In the genomic region with DNA sequence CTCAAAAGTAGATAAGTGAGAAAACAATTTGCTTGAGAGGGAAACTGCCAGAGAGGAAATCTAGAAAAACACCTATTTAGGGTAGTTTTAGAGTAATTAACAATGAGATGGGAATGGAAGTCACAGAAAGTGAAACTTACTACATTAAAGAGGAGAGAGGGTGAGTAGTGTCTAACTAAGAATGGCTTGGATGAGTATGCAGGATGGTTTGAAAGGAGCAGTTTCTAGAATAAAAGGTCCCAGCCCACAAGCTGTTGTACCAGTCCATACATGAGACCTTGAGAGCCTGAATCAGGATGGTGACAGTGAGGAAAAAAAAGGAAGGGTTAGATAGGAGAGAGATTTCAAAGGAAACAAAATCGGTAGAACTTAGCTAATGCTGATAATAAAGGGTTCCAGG, we compare ENCODE assay signal across 9 cellular contexts. TPM values are rescaled to one million over a fixed set of nuclear protein-coding genes. Genes with fewer than 3 reads are reported as not detected.
DNase-seq lines count a peak whose midpoint lies in the region; ATAC-seq and TF ChIP-seq lines count a peak whose summit lies in the region.
"Had no signal": no experiment of that assay in that cellular context is flagged by ENCODE, and none has a peak within 500 bp of the region (broad histone marks: within the 10 kb centered on the region; RNA-seq: fewer than 3 reads in every experiment).

No MANE protein-coding gene starts in this region.

- H4K20me1 ChIP-seq in Loucy (ENCODE audit: insufficient read depth, low read length, poor library complexity, severe bottlenecking) (peaks cover 37% of the 10 kb centered on the region), mammary epithelial cell (ENCODE audit: insufficient read depth, low read length) (no peaks in the 10 kb centered on the region)

- H3K4me3 ChIP-seq in CD8-positive, alpha-beta memory T cell (ENCODE audit: low read length), result no peak overlapping the region
- H3K4me3 ChIP-seq in Loucy (ENCODE audit: low read length, poor library complexity, severe bottlenecking), result peak overlapping the region; percentile 95
- H3K4me3 ChIP-seq in mammary epithelial cell (replicated peaks in 1 of 3; ENCODE audit: insufficient read depth in 1 of 3, low read depth in 2 of 3, low read length in 3 of 3), result peak overlapping the region in 2 of 3 experiments; percentile 72 to 82

- H3K79me2 ChIP-seq in Loucy (ENCODE audit: insufficient read depth, low read length) (peaks cover 63% of the 10 kb centered on the region), mammary epithelial cell (ENCODE audit: insufficient read depth, low read length) (peaks cover 57% of the 10 kb centered on the region)

- intact Hi-C loops in mammary epithelial cell (cut with micrococcal nuclease), result loop anchor here (5.0 to 10.0 kb wide), 4 partner anchors 115 to 395 kb away; a partner anchor contains a TSS

- H2AFZ ChIP-seq in Loucy (ENCODE audit: low read length) (no peak overlapping the region), mammary epithelial cell (ENCODE audit: low read depth, low read length) (no peak overlapping the region)

- POLR2A ChIA-PET in CD8-positive, alpha-beta memory T cell (lab: Charles Lee), result interaction anchor here (1.1 kb wide), 1 partner anchor 383 kb away, joined by 3 read pairs; a partner anchor contains a TSS

- peak overlapping the region; percentile 80 for H3K4me2 ChIP-seq in Loucy (ENCODE audit: low read depth, low read length, poor library complexity, severe bottlenecking)
- peak overlapping the region; percentile 74 for H3K4me2 ChIP-seq in mammary epithelial cell (ENCODE audit: insufficient read depth, low read depth, low read length)

- peaks cover 0 to 53% (median 11%) of the 10 kb centered on the region in 3 donors for H3K36me3 Mint-ChIP-seq in CD8-positive, alpha-beta memory T cell
- peaks cover 51% of the 10 kb centered on the region for H3K36me3 Mint-ChIP-seq in natural killer cell treated with Interleukin-12 subunit alpha and Interleukin-12 subunit beta and Interleukin-15 and Interleukin-18, amount 100 ng/mL, for 72 hours

- dilution Hi-C loops in mammary epithelial cell (cut with HindIII; ENCODE audit: low sequenced_read_pairs), result no loop called here

- peak overlapping the region; percentile 92 to 100 (median 97) for H3K4me3 Mint-ChIP-seq in CD8-positive, alpha-beta memory T cell
- H3K4me3 Mint-ChIP-seq in natural killer cell treated with Interleukin-12 subunit alpha and Interleukin-12 subunit beta and Interleukin-15 and Interleukin-18, amount 100 ng/mL, for 72 hours, result peak overlapping the region; percentile 99

- no peaks in the 10 kb centered on the region for H3K27me3 ChIP-seq in CD8-positive, alpha-beta memory T cell (ENCODE audit: insufficient read depth, low read length, poor library complexity, severe bottlenecking)
- H3K27me3 ChIP-seq in Loucy (ENCODE audit: insufficient read depth, low read length, poor library complexity, severe bottlenecking) (no peaks in the 10 kb centered on the region), mammary epithelial cell (ENCODE audit: insufficient read depth, low read length) (no peaks in the 10 kb centered on the region)

- H3F3A ChIP-seq in Loucy (ENCODE audit: low read depth), result no peaks in the 10 kb centered on the region

- H3K27ac ChIP-seq in CD8-positive, alpha-beta memory T cell (ENCODE audit: low read depth, low read length), result peak overlapping the region; percentile 99
- peak overlapping the region; percentile 87 for H3K27ac ChIP-seq in mammary epithelial cell (ENCODE audit: insufficient read depth, low read depth, low read length)

- in situ Hi-C loops in mammary epithelial cell (cut with MboI; ENCODE audit: low sequenced_read_pairs in 2 of 2), result loop anchor here (5.0 to 10.0 kb wide), 3 partner anchors 158 to 392 kb away; no protein-coding TSS in a partner anchor

- H3K9me3 ChIP-seq in CD8-positive, alpha-beta memory T cell (ENCODE audit: low read length), result no peaks in the 10 kb centered on the region
- H3K9me3 ChIP-seq in Loucy (ENCODE audit: insufficient read depth, low read depth, low read length) (no peaks in the 10 kb centered on the region), mammary epithelial cell (replicated peaks; ENCODE audit: insufficient read depth, low read length) (no peaks in the 10 kb centered on the region)

- CTCF ChIA-PET in CD8-positive, alpha-beta memory T cell (lab: Charles Lee), result interaction anchor here (1.0 to 2.2 kb wide), 3 partner anchors 9 to 384 kb away, joined by 3 to 8 read pairs (median 3); a partner anchor contains a TSS
- CTCF ChIA-PET in mammary epithelial cell (lab: Charles Lee; ENCODE audit: low non-redundant PET), result no interaction called here

- H3K9me2 ChIP-seq in Loucy (replicated peaks; ENCODE audit: low read depth, low read length), result no peaks in the 10 kb centered on the region

- no peak for DNase-seq in CD8-positive, alpha-beta memory T cell
- no peak for DNase-seq in mammary epithelial cell
- DNase-seq in natural killer cell treated with Interleukin-12 subunit alpha and Interleukin-12 subunit beta and Interleukin-15 and Interleukin-18, amount 100 ng/mL, for 72 hours (ENCODE audit: low spot score), result no peak
- DNase-seq in mucosa of gallbladder (ENCODE audit: low spot score), result no peak
- no peak for DNase-seq in NCI-H2029 treated with DMSO at 0.1 percent for 48 hours (lab: John Stamatoyannopoulos, UW)
- DNase-seq in NCI-H748 (lab: John Stamatoyannopoulos, UW; ENCODE audit: unreplicated experiment), result no peak
- DNase-seq: MV-4-11 had no signal

- no peaks in the 10 kb centered on the region for H3K27me3 Mint-ChIP-seq in CD8-positive, alpha-beta memory T cell
- no peaks in the 10 kb centered on the region for H3K27me3 Mint-ChIP-seq in natural killer cell treated with Interleukin-12 subunit alpha and Interleukin-12 subunit beta and Interleukin-15 and Interleukin-18, amount 100 ng/mL, for 72 hours

- peaks cover 17% of the 10 kb centered on the region for H3K4me1 ChIP-seq in CD8-positive, alpha-beta memory T cell (ENCODE audit: insufficient read depth, low read length)
- H3K4me1 ChIP-seq in Loucy (ENCODE audit: insufficient read depth, low read length, poor library complexity, severe bottlenecking), result peaks cover 47% of the 10 kb centered on the region
- H3K4me1 ChIP-seq in mammary epithelial cell (ENCODE audit: insufficient read depth, low read length), result no peaks in the 10 kb centered on the region

- H3K27ac Mint-ChIP-seq in CD8-positive, alpha-beta memory T cell, result peak overlapping the region; percentile 95 to 99 (median 98)
- peak overlapping the region; percentile 98 to 99 for H3K27ac Mint-ChIP-seq in natural killer cell treated with Interleukin-12 subunit alpha and Interleukin-12 subunit beta and Interleukin-15 and Interleukin-18, amount 100 ng/mL, for 72 hours

- H3K9me3 Mint-ChIP-seq in CD8-positive, alpha-beta memory T cell, result no peaks in the 10 kb centered on the region
- H3K9me3 Mint-ChIP-seq in natural killer cell treated with Interleukin-12 subunit alpha and Interleukin-12 subunit beta and Interleukin-15 and Interleukin-18, amount 100 ng/mL, for 72 hours, result no peaks in the 10 kb centered on the region

- TF ChIP-seq CTCF in Loucy (conservative IDR thresholded peaks at IDR 0.05; ENCODE audit: low read length), result no peak
- TF ChIP-seq CTCF in mammary epithelial cell (conservative IDR thresholded peaks at IDR 0.05 in 1 of 2, IDR thresholded peaks at IDR 0.05 in 1 of 2; ENCODE audit: extremely low read depth in 1 of 2, insufficient read depth in 1 of 2, low read depth in 1 of 2, low read length in 2 of 2), result no peak

- no TSS peak for BruUV-seq in mammary epithelial cell (replicated peaks; lab: Mats Ljungman, UMichigan)

- H3K9ac ChIP-seq in Loucy (ENCODE audit: low read depth, low read length, poor library complexity, severe bottlenecking) (peak overlapping the region; percentile 88), mammary epithelial cell (ENCODE audit: insufficient read depth, low read length) (peak overlapping the region; percentile 84)

- WGBS in mammary epithelial cell (ENCODE audit: low coverage, missing lambda C conversion rate), result 64% methylated on average over 1 of the region's 1 CpG

- peaks cover 37 to 58% (median 56%) of the 10 kb centered on the region in 3 donors for H3K4me1 Mint-ChIP-seq in CD8-positive, alpha-beta memory T cell
- peaks cover 39 to 51% of the 10 kb centered on the region in 2 donors for H3K4me1 Mint-ChIP-seq in natural killer cell treated with Interleukin-12 subunit alpha and Interleukin-12 subunit beta and Interleukin-15 and Interleukin-18, amount 100 ng/mL, for 72 hours (ENCODE audit: low read depth in 2 of 2)

- peaks cover 12% of the 10 kb centered on the region for H3K36me3 ChIP-seq in CD8-positive, alpha-beta memory T cell (ENCODE audit: insufficient read depth, low read length)
- peaks cover 18% of the 10 kb centered on the region for H3K36me3 ChIP-seq in Loucy (ENCODE audit: insufficient read depth, low read length)
- peaks cover 17% of the 10 kb centered on the region for H3K36me3 ChIP-seq in mammary epithelial cell (ENCODE audit: insufficient read depth, low read length)

- peak in 1 of 2 donors; percentile 46 for ATAC-seq in natural killer cell treated with Interleukin-12 subunit alpha and Interleukin-12 subunit beta and Interleukin-15 and Interleukin-18, amount 100 ng/mL, for 72 hours
- no peak for ATAC-seq in esophagus mucosa

RNA-seq across cellular contexts. Expression of a gene that starts 1.3 kb away (rescaled TPM):
- 10 to 100 TPM; 62.2 to 63.9 TPM for total RNA-seq in CD8-positive, alpha-beta memory T cell
- polyA plus RNA-seq in CD8-positive, alpha-beta memory T cell, result 17.8 TPM
- total RNA-seq in mammary epithelial cell (10 to 100 TPM in 1 of 2 donors, 1 to 10 TPM in 1; 3.3 to 22.7 TPM), esophagus mucosa (17.6 TPM), mucosa of gallbladder (10.0 TPM)
- polyA plus RNA-seq in mammary epithelial cell, result 12.2 TPM
- 5.1 TPM for polyA minus RNA-seq in mammary epithelial cell
- 10 to 100 TPM; 22.1 to 35.2 TPM for total RNA-seq in natural killer cell treated with Interleukin-12 subunit alpha and Interleukin-12 subunit beta and Interleukin-15 and Interleukin-18, amount 100 ng/mL, for 72 hours

RNA-seq across cellular contexts. Expression of a gene that starts 10.9 kb away (rescaled TPM):
- total RNA-seq in CD8-positive, alpha-beta memory T cell, result under 1 TPM; 0.16 to 0.44 TPM
- not detected for polyA plus RNA-seq in CD8-positive, alpha-beta memory T cell
- total RNA-seq in mammary epithelial cell, result under 1 TPM in 1 of 2 donors, not detected in 1; 0.33 TPM
- 0.07 TPM for polyA plus RNA-seq in mammary epithelial cell
- not detected for polyA minus RNA-seq in mammary epithelial cell
- under 1 TPM in 1 of 2 donors, not detected in 1; 0.31 TPM for total RNA-seq in natural killer cell treated with Interleukin-12 subunit alpha and Interleukin-12 subunit beta and Interleukin-15 and Interleukin-18, amount 100 ng/mL, for 72 hours
- total RNA-seq in esophagus mucosa, result 0.16 TPM
- total RNA-seq in mucosa of gallbladder, result 0.23 TPM

RNA-seq across cellular contexts. Expression of a gene that starts 15.1 kb away (rescaled TPM):
- under 1 TPM in 1 of 2 experiments, not detected in 1; 0.13 TPM for total RNA-seq in CD8-positive, alpha-beta memory T cell
- not detected for polyA plus RNA-seq in CD8-positive, alpha-beta memory T cell
- total RNA-seq in mammary epithelial cell (10 to 100 TPM in 1 of 2 donors, 1 to 10 TPM in 1; 5.3 to 21.5 TPM), esophagus mucosa (31.5 TPM), mucosa of gallbladder (60.9 TPM)
- polyA plus RNA-seq in mammary epithelial cell, result 0.26 TPM
- not detected for polyA minus RNA-seq in mammary epithelial cell
- total RNA-seq in natural killer cell treated with Interleukin-12 subunit alpha and Interleukin-12 subunit beta and Interleukin-15 and Interleukin-18, amount 100 ng/mL, for 72 hours, result not detected

RNA-seq across cellular contexts. Expression of a gene that starts 31.0 kb away (rescaled TPM):
- under 1 TPM; 0.20 to 0.24 TPM for total RNA-seq in CD8-positive, alpha-beta memory T cell
- not detected for polyA plus RNA-seq in CD8-positive, alpha-beta memory T cell
- total RNA-seq in mammary epithelial cell (under 1 TPM in 1 of 2 donors, not detected in 1; 0.17 TPM), esophagus mucosa (0.16 TPM), mucosa of gallbladder (0.23 TPM)
- polyA plus RNA-seq in mammary epithelial cell, result 0.01 TPM
- not detected for polyA minus RNA-seq in mammary epithelial cell
- under 1 TPM; 0.07 to 0.73 TPM for total RNA-seq in natural killer cell treated with Interleukin-12 subunit alpha and Interleukin-12 subunit beta and Interleukin-15 and Interleukin-18, amount 100 ng/mL, for 72 hours

Comparison
In these comparisons a context has a peak if more than half of its experiments do, and no peak if none do; other contexts are left out.
1. RNA of a gene that starts 15.1 kb away (total RNA-seq): 60.9 TPM in mucosa of gallbladder (single experiment), 31.5 TPM in esophagus mucosa (single experiment) and 5.3 to 21.5 TPM in mammary epithelial cell; 0.13 TPM in CD8-positive, alpha-beta memory T cell and not detected in natural killer cell treated with Interleukin-12 subunit alpha and Interleukin-12 subunit beta and Interleukin-15 and Interleukin-18, amount 100 ng/mL, for 72 hours; every median in the first group is over 4 times any median in the second.